In the genomic region with DNA sequence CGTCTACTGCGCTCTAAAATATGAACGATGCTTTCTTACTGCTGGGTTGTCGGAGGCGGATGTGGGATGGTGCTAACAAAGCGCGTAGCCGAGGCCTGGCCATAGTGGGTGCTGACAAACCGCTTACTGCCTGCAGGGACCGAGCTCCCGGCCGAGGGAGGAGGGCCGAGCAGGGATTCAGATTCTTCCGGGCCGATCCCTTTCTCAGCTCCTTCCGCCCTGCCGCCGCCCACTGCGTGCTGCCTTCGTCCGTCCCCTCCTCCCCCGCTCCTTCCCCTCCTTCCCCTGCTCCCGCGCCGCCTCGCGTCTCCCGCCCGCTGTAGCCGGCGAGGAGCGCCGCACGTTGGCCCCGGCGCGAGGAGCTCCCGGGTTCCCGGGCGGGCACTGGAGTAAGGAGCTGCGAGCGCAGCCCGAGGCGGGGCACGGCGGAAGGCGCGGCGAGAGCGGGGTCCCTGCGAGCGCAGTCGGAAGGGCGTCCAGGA, we compare ENCODE assay signal across 8 cellular contexts. TPM values are rescaled to one million over a fixed set of nuclear protein-coding genes. Genes with fewer than 3 reads are reported as not detected.
DNase-seq lines count a peak whose midpoint lies in the region; ATAC-seq, FAIRE-seq and TF ChIP-seq lines count a peak whose summit lies in the region.

Gene STK32B, plus strand, starts transcription at position 271 of the 482 bp plus-strand sequence.

- H3K4me1 ChIP-seq in H1 (replicated peaks in 1 of 4; ENCODE audit: control insufficient read depth in 3 of 4, insufficient read depth in 4 of 4, low read length in 3 of 4) = peaks cover 0 to 7% (median 5%) of the 10 kb centered on the region in 4 experiments; a peak in 5 of 7 replicates

- H2BK20ac ChIP-seq in H1 (ENCODE audit: low read length) = no peak within 1 kb of the TSS

- H2AK5ac ChIP-seq in H1 (ENCODE audit: low read depth, low read length) = no peak within 1 kb of the TSS

- H3K27me3 ChIP-seq in H1 (replicated peaks in 1 of 4; ENCODE audit: control insufficient read depth in 3 of 4, extremely low read depth in 1 of 4, insufficient read depth in 3 of 4, low read length in 3 of 4) = peaks cover 15 to 35% (median 24%) of the 10 kb centered on the region in 4 experiments

- H3K23me2 ChIP-seq in H1 (ENCODE audit: low read depth, low read length) = peaks cover 13% of the 10 kb centered on the region; the same call in 1 of the 2 replicates

- ATAC-seq in GM18502 (IDR thresholded peaks at IDR 0.05; ENCODE audit: poor library complexity, unreplicated experiment) (peak; percentile 64), HG02970 (IDR thresholded peaks at IDR 0.05; ENCODE audit: low FRiP score, unreplicated experiment) (no peak)

- no peak; a peak in 1 of 4 replicates for TF ChIP-seq RAD21 in H1 (IDR thresholded peaks at IDR 0.05 in 1 of 2, conservative IDR thresholded peaks at IDR 0.05 in 1 of 2; ENCODE audit: low read depth in 2 of 2, low read length in 2 of 2)

- TF ChIP-seq CTCF in H1 (IDR thresholded peaks at IDR 0.05; ENCODE audit: control extremely low read depth in 1 of 3, insufficient read depth in 1 of 3, low read depth in 1 of 3, low read length in 3 of 3) = peak in 1 of 3 experiments; percentile 1; a peak in 1 of 4 replicates

- H4K8ac ChIP-seq in H1 (ENCODE audit: extremely low read depth, insufficient read depth, low read length) = peak within 1 kb of the TSS; percentile 66

- POLR2A ChIA-PET in H1 (lab: Charles Lee; ENCODE audit: partially characterized antibody) = no interaction called here

- TF ChIP-seq POLR2A in H1 (IDR thresholded peaks at IDR 0.05; ENCODE audit: control extremely low read depth in 1 of 2, low read depth in 2 of 2, low read length in 2 of 2) = no peak

- H4K91ac ChIP-seq in H1 (replicated peaks; ENCODE audit: insufficient read length, low read length) = peak within 1 kb of the TSS; percentile 65

- peak within 1 kb of the TSS; percentile 7; the same call in 1 of the 2 replicates for H2BK12ac ChIP-seq in H1 (ENCODE audit: low read depth, low read length)

- H3K27ac ChIP-seq in H1 (ENCODE audit: low read depth, low read length) = no peak within 1 kb of the TSS

- no peaks in the 10 kb centered on the region for H3K79me1 ChIP-seq in H1 (ENCODE audit: low read depth, low read length)

- no peak for TF ChIP-seq EP300 in H1 (IDR thresholded peaks at IDR 0.05; ENCODE audit: borderline replicate concordance in 1 of 2, low read depth in 2 of 2, low read length in 2 of 2)

- no peaks in the 10 kb centered on the region for H3K79me2 ChIP-seq in H1 (ENCODE audit: control insufficient read depth in 1 of 2, insufficient read depth in 2 of 2, low read length in 2 of 2)

- H3K9ac ChIP-seq in H1 (replicated peaks in 1 of 4; ENCODE audit: extremely low read depth in 1 of 4, low read depth in 3 of 4, low read length in 3 of 4) = peak within 1 kb of the TSS in 3 of 4 experiments; percentile 16 to 25 (median 20); a peak in 3 of 7 replicates

- H4K20me1 ChIP-seq in H1 (replicated peaks in 1 of 2; ENCODE audit: control insufficient read depth in 1 of 2, insufficient read depth in 2 of 2, low read length in 2 of 2) = peaks cover 3 to 4% of the 10 kb centered on the region in 2 experiments

- no peak within 1 kb of the TSS for H3K14ac ChIP-seq in H1 (ENCODE audit: insufficient read length)

- WGBS in H1 (ENCODE audit: extremely low coverage in 1 of 2, insufficient coverage in 1 of 2, insufficient read length in 1 of 2, insufficient replicate concordance in 2 of 2, low coverage in 1 of 2, low lambda C conversion rate in 2 of 2, missing lambda C conversion rate in 1 of 2), 2 experiments = 1% methylated on average over 12 of the region's 54 CpGs; no CpG with 5 or more reads in 1 of the 2 experiments

- H2BK15ac ChIP-seq in H1 (ENCODE audit: low read length) = 0 out of 2 replicates have a peak within 1 kb of the TSS, but pooled peaks have one; percentile 61

- DNase-seq in Ammon's horn (ENCODE audit: low spot score) (peak; percentile 51), SK-N-DZ (ENCODE audit: low spot score) (peak; percentile 64), H1 (ENCODE audit: low read depth in 1 of 2, low spot score in 2 of 2) (peak; percentile 57 to 81), medulla oblongata (ENCODE audit: extremely low spot score) (peak; percentile 31), superior temporal gyrus (ENCODE audit: extremely low spot score) (peak; percentile 35), RKO (ENCODE audit: low spot score) (no peak)

- no peak for FAIRE-seq in H1 (lab: Jason Lieb, UNC)

- H2BK5ac ChIP-seq in H1 (ENCODE audit: low read depth, low read length) = no peak within 1 kb of the TSS

- no peak within 1 kb of the TSS for H4K5ac ChIP-seq in H1 (ENCODE audit: insufficient read length, low read depth, low read length)

- no peak within 1 kb of the TSS for H3K4ac ChIP-seq in H1 (replicated peaks; ENCODE audit: insufficient read length, low read depth, low read length)

- H3K18ac ChIP-seq in H1 (ENCODE audit: extremely low read depth, low read length) = peak within 1 kb of the TSS; percentile 78; the same call in 1 of the 2 replicates

- H3K36me3 ChIP-seq in H1 (ENCODE audit: control insufficient read depth in 2 of 4, insufficient read depth in 4 of 4, low read length in 3 of 4) = no peaks in the 10 kb centered on the region

- H2AFZ ChIP-seq in H1 (ENCODE audit: low read length) = peak within 1 kb of the TSS; percentile 85

- CTCF ChIA-PET in H1 (lab: Charles Lee; ENCODE audit: partially characterized antibody) = interaction anchor here (0.6 to 3.3 kb wide), 20 partner anchors 8 to 658 kb away, joined by 3 to 16 read pairs (median 3); no protein-coding TSS in a partner anchor

- H3K9me3 ChIP-seq in H1 (ENCODE audit: insufficient read depth in 2 of 2, low read depth in 1 of 2, low read length in 1 of 2) = no peaks in the 10 kb centered on the region

- H3K4me2 ChIP-seq in H1 (ENCODE audit: insufficient read depth in 1 of 2, low read depth in 2 of 2, low read length in 2 of 2) = peak within 1 kb of the TSS; percentile 62 to 97

- no peak within 1 kb of the TSS for H3K23ac ChIP-seq in H1 (ENCODE audit: insufficient read length)

- H2BK120ac ChIP-seq in H1 (replicated peaks; ENCODE audit: low read depth, low read length) = peak within 1 kb of the TSS; percentile 33

- H3K4me3 ChIP-seq in H1 (ENCODE audit: extremely low read depth in 1 of 4, insufficient read depth in 2 of 4, low read depth in 3 of 4, low read length in 4 of 4) = peak within 1 kb of the TSS; percentile 29 to 70 (median 58)

- peak within 1 kb of the TSS; percentile 39 for H3K56ac ChIP-seq in H1 (replicated peaks; ENCODE audit: insufficient read length, low read depth, low read length)

TF ChIP-seq in H1, 55 proteins besides CTCF, POLR2A, EP300 and RAD21 (continues in another document):
- TF ChIP-seq SRF (IDR thresholded peaks at IDR 0.05; ENCODE audit: low read depth, low read length) (no peak), SAP30 (IDR thresholded peaks at IDR 0.05; ENCODE audit: insufficient read depth, insufficient replicate concordance, low read length) (no peak), FOSL1 (IDR thresholded peaks at IDR 0.05; ENCODE audit: insufficient read depth, low read depth, low read length) (no peak), KDM4A (IDR thresholded peaks at IDR 0.05; ENCODE audit: low read depth, low read length, severe bottlenecking) (peak; percentile 47), CBX5 (IDR thresholded peaks at IDR 0.05; ENCODE audit: low read depth, low read length) (no peak), USF2 (IDR thresholded peaks at IDR 0.05; ENCODE audit: low read length) (no peak), SP2 (IDR thresholded peaks at IDR 0.05; ENCODE audit: low read length) (no peak), BACH1 (IDR thresholded peaks at IDR 0.05; ENCODE audit: low read length) (no peak), JUN (IDR thresholded peaks at IDR 0.05; ENCODE audit: low read depth, low read length) (no peak), TBP (IDR thresholded peaks at IDR 0.05; ENCODE audit: low read depth, low read length) (no peak), EZH2 (IDR thresholded peaks at IDR 0.05; ENCODE audit: low read depth, low read length, severe bottlenecking) (no peak), CHD2 (IDR thresholded peaks at IDR 0.05; ENCODE audit: low read length) (no peak), SIN3A (conservative IDR thresholded peaks at IDR 0.05 in 1 of 2, IDR thresholded peaks at IDR 0.05 in 1 of 2; ENCODE audit: low read depth in 1 of 2, low read length in 2 of 2) (peak in 1 of 2 experiments; percentile 1; a peak in 1 of 4 replicates), NRF1 (IDR thresholded peaks at IDR 0.05; ENCODE audit: low read depth, low read length) (no peak), POU5F1 (IDR thresholded peaks at IDR 0.05; ENCODE audit: low read depth, low read length) (no peak), KDM5A (IDR thresholded peaks at IDR 0.05; ENCODE audit: low read length) (no peak), E2F6 (IDR thresholded peaks at IDR 0.05) (peak; percentile 84; the same call in 1 of the 2 replicates)

RNA-seq across cellular contexts. Expression of gene STK32B, which starts in this region (rescaled TPM):
- 3.9 and 6.1 TPM in 2 replicates for polyA plus RNA-seq in SK-N-DZ (2014; cell fraction: cytosol; rRNA removed)
- 4.1 and 4.7 TPM in 2 replicates for polyA plus RNA-seq in SK-N-DZ (2014; cell fraction: nucleus; rRNA removed)
- total RNA-seq in H1 (2021; fragmentation: NEBNext Ultra II Directional; extraction: Animal tissue kit (Norgen Biotek cat#: 25700)) = 2.5 and 2.6 TPM in 2 replicates
- 1.7 and 2.3 TPM in 2 replicates for polyA plus RNA-seq in H1 (2011; rRNA removed)
- 1.9 TPM for polyA plus RNA-seq in H1 (2011; cell fraction: cytosol; rRNA removed)
- 2.7 TPM for polyA plus RNA-seq in H1 (2011; cell fraction: nucleus; rRNA removed)
- 1.8 to 3.3 TPM (median 2.5 TPM) in 4 replicates for polyA plus RNA-seq in H1 (2012, experiment 1 of 2)
- polyA plus RNA-seq in H1 (2012, experiment 2 of 2) = 2.0 TPM
- 1.3 TPM for polyA plus RNA-seq in H1 (2013, experiment 1 of 2)
- polyA plus RNA-seq in H1 (2013, experiment 2 of 2) = 1.2 TPM
- 3.7 and 4.7 TPM in 2 replicates for polyA minus RNA-seq in H1 (2011; rRNA and poly(A)+ RNA removed)
- 1.4 TPM for polyA minus RNA-seq in H1 (2011; cell fraction: cytosol; rRNA and poly(A)+ RNA removed)
- 4.0 TPM for polyA minus RNA-seq in H1 (2011; cell fraction: nucleus; rRNA and poly(A)+ RNA removed)
